3 cellular contexts compared by ENCODE assay signal in the genomic region with DNA sequence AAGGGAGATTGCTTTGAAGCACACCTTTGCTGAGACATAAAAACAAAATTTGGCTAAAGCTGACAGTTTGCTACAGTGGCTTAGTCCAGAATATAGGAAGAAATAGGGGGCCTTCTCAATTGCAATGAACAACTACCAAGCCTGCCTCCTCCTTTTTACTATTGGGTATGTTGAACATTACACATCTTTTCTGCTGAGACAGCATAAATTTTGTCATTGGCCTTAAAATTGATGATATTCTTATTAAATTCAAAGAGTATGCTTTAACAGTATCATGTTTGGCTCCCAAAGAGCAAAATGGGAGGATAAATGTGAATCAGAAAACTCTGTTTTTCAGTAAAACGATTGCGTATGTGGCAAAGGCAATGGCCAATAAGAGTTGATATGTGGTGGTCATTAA.
TF ChIP-seq lines count a peak whose summit lies in the region.

No MANE protein-coding gene starts in this region.

TF ChIP-seq in A549, 52 proteins besides CTCF, POLR2A, EP300 and RAD21:
- TF ChIP-seq GATA3 (IDR thresholded peaks at IDR 0.05; ENCODE audit: borderline replicate concordance) (no peak), MAFK (IDR thresholded peaks at IDR 0.05; ENCODE audit: partially characterized antibody) (peak; percentile 90)
- TF ChIP-seq, protein P1, sequence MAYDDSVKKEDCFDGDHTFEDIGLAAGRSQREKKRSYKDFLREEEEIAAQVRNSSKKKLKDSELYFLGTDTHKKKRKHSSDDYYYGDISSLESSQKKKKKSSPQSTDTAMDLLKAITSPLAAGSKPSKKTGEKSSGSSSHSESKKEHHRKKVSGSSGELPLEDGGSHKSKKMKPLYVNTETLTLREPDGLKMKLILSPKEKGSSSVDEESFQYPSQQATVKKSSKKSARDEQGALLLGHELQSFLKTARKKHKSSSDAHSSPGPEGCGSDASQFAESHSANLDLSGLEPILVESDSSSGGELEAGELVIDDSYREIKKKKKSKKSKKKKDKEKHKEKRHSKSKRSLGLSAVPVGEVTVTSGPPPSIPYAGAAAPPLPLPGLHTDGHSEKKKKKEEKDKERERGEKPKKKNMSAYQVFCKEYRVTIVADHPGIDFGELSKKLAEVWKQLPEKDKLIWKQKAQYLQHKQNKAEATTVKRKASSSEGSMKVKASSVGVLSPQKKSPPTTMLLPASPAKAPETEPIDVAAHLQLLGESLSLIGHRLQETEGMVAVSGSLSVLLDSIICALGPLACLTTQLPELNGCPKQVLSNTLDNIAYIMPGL (CRISPR knock-in tag; IDR thresholded peaks at IDR 0.05; ENCODE audit: borderline replicate concordance) = no peak

TF ChIP-seq in IMR-90, 13 proteins besides CTCF, POLR2A, EP300 and RAD21:
- TF ChIP-seq MXI1 (IDR thresholded peaks at IDR 0.05; ENCODE audit: borderline replicate concordance, low read depth, low read length) (no peak), MAFK (IDR thresholded peaks at IDR 0.05; ENCODE audit: low read depth, low read length) (peak; percentile 97)
TF ChIP-seq in IMR-90: peak in this region for 1.

TF ChIP-seq in H1, 55 proteins besides CTCF, POLR2A, EP300 and RAD21:
- TF ChIP-seq, protein P2, sequence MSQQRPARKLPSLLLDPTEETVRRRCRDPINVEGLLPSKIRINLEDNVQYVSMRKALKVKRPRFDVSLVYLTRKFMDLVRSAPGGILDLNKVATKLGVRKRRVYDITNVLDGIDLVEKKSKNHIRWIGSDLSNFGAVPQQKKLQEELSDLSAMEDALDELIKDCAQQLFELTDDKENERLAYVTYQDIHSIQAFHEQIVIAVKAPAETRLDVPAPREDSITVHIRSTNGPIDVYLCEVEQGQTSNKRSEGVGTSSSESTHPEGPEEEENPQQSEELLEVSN (IDR thresholded peaks at IDR 0.05) = no peak
- TF ChIP-seq RFX5 (IDR thresholded peaks at IDR 0.05; ENCODE audit: borderline replicate concordance, low read depth, low read length) (no peak), MAFK (IDR thresholded peaks at IDR 0.05; ENCODE audit: low read depth, low read length) (peak; percentile 85; the same call in 1 of the 2 replicates)
TF ChIP-seq in H1: peak in this region for 1.
